10 cellular contexts compared by ENCODE assay signal in the genomic region with DNA sequence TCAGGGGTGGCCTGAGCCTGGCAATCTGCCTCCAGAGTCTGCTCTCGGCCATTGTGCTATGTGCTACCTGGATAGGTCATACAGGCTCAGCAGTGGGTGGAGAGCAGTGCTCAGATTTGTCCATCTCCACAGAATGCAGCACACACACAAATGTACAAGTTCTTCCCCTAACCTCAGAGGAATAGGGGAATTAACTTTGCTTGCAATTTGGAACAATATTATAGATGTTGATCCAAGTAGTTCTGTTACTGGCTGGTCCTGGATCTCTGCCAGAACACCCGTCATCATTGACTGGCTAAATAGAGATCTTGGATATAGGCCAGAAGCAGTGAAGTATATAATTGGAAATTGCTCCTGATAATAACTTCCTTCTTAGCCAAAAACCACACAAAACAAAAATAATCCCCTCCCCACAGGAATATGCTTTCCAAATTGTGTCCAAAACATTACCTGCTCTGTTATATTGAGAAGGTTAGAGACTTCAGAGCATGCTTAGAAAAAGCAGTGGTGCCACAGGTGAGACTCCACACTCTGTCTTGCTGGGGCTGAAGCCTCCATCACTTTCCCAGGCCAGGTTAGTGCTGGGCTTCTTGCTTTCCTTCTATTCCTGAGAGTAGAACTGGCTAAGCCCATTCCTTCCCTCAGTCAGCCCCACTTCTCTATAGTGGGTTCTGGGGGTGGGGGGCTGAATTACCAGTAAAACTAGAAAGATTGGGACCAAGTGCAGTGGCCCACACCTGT. TPM values are rescaled to one million over a fixed set of nuclear protein-coding genes. Genes with fewer than 3 reads are reported as not detected.
DNase-seq lines count a peak whose midpoint lies in the region; ATAC-seq, FAIRE-seq and TF ChIP-seq lines count a peak whose summit lies in the region.
"Had no signal": no experiment of that assay in that cellular context is flagged by ENCODE, and none has a peak within 500 bp of the region (broad histone marks: within the 10 kb centered on the region; RNA-seq: fewer than 3 reads in every experiment).

No MANE protein-coding gene starts in this region.

- H3K9me3 ChIP-seq in breast epithelium (peaks cover 0 to 7% of the 10 kb centered on the region in 2 donors), lung (ENCODE audit: control insufficient read depth in 2 of 2, insufficient read depth in 1 of 2, low read length in 1 of 2) (peaks cover 0 to 8% of the 10 kb centered on the region in 2 donors), uterus (peaks cover 0 to 4% of the 10 kb centered on the region in 2 donors)

- no peak for FAIRE-seq in urothelium cell line (lab: Jason Lieb, UNC)

- TF ChIP-seq CTCF in breast epithelium (IDR thresholded peaks at IDR 0.05) (no peak), lung (IDR thresholded peaks at IDR 0.05; ENCODE audit: control extremely low read depth, extremely low read depth) (no peak), uterus (IDR thresholded peaks at IDR 0.05) (no peak)

- H3K4me1 ChIP-seq in breast epithelium (peaks cover 0 to 6% of the 10 kb centered on the region in 2 donors), lung (ENCODE audit: control insufficient read depth in 2 of 2, insufficient read depth in 2 of 2, low read length in 2 of 2) (peaks cover 4 to 5% of the 10 kb centered on the region in 2 donors), uterus (no peaks in the 10 kb centered on the region)
- H3K4me1 ChIP-seq: foreskin keratinocyte had no signal

- no peaks in the 10 kb centered on the region for H3K36me3 ChIP-seq in breast epithelium
- no peaks in the 10 kb centered on the region for H3K36me3 ChIP-seq in lung (ENCODE audit: control insufficient read depth in 2 of 2, insufficient read depth in 2 of 2, low read length in 2 of 2)
- no peaks in the 10 kb centered on the region for H3K36me3 ChIP-seq in uterus

- no peaks in the 10 kb centered on the region for H3K27me3 ChIP-seq in breast epithelium
- no peaks in the 10 kb centered on the region for H3K27me3 ChIP-seq in lung (ENCODE audit: control insufficient read depth, insufficient read depth)
- H3K27me3 ChIP-seq in uterus = no peaks in the 10 kb centered on the region
- H3K27me3 ChIP-seq: foreskin keratinocyte had no signal

- H3K27ac ChIP-seq in breast epithelium (peak overlapping the region; percentile 9 to 42), lung (ENCODE audit: low read depth in 1 of 2, low read length in 1 of 2) (no peak overlapping the region), uterus (no peak overlapping the region)
- H3K27ac ChIP-seq: foreskin keratinocyte, HL-60 had no signal

- intact Hi-C loops in breast epithelium (cut with DNase I; ENCODE audit: low total_unique reads) (no loop called here), uterus (cut with DNase I; ENCODE audit: low total_unique reads) (no loop called here)

- DNase-seq in EH (ENCODE audit: low read depth) (peak; percentile 16), NCI-H2107 (lab: John Stamatoyannopoulos, UW) (peak; percentile 64), breast epithelium (ENCODE audit: low spot score in 2 of 2) (peak in 1 of 2 donors; percentile 69), lung (ENCODE audit: low spot score) (peak; percentile 35), NK-92 (lab: John Stamatoyannopoulos, UW; ENCODE audit: unreplicated experiment) (no peak), uterus (no peak), urothelium cell line (ENCODE audit: low spot score) (no peak)

- H3K4me3 ChIP-seq in breast epithelium = no peak overlapping the region
- H3K4me3 ChIP-seq in lung = no peak overlapping the region
- H3K4me3 ChIP-seq in uterus = no peak overlapping the region

- ATAC-seq in lung (ENCODE audit: insufficient read depth, low FRiP score) = no peak
- no peak for ATAC-seq in HG03097 (IDR thresholded peaks at IDR 0.05; ENCODE audit: low FRiP score, unreplicated experiment)
- ATAC-seq: foreskin keratinocyte had no signal

- 28 to 34% methylated on average over 2 of the region's 2 CpGs for WGBS in lung, 2 donors

- TF ChIP-seq POLR2A in breast epithelium (IDR thresholded peaks at IDR 0.05) (no peak), uterus (IDR thresholded peaks at IDR 0.05) (no peak)

RNA-seq across cellular contexts. Expression of gene NCAPH, which starts 38.8 kb away (rescaled TPM):
- total RNA-seq in breast epithelium (1 to 10 TPM in 1 of 3 donors, under 1 TPM in 2; 0.44 to 2.6 (median 0.66) TPM), lung (1 to 10 TPM; 1.1 to 4.0 TPM), uterus (1 to 10 TPM in 1 of 4 donors, under 1 TPM in 1, not detected in 2; 0.82 to 9.7 TPM)
- 1 to 10 TPM; 2.0 to 2.1 TPM for polyA plus RNA-seq in lung

RNA-seq across cellular contexts. Expression of gene ITPRIPL1, which starts 49.3 kb away (rescaled TPM):
- total RNA-seq in breast epithelium = 10 to 100 TPM in 1 of 3 donors, 1 to 10 TPM in 1, under 1 TPM in 1; 0.64 to 11.1 (median 6.9) TPM
- 1 to 10 TPM; 1.9 to 2.2 TPM for total RNA-seq in lung
- 1 to 10 TPM in 1 of 2 donors, under 1 TPM in 1; 0.33 to 1.1 TPM for polyA plus RNA-seq in lung
- total RNA-seq in uterus = 10 to 100 TPM in 1 of 4 donors, 1 to 10 TPM in 2, not detected in 1; 1.5 to 14.1 (median 7.3) TPM

Comparison
In these comparisons a context has a peak if more than half of its experiments do, and no peak if none do; other contexts are left out.
1. DNase-seq: peak in EH (single experiment), NCI-H2107 (single experiment) and lung (single experiment); none in NK-92 (single experiment), uterus (0 of 2) and urothelium cell line (single experiment).
2. H3K27ac ChIP-seq: peak in breast epithelium (2 of 2); none in lung (0 of 2) and uterus (0 of 2).